1 cellular context compared by ENCODE assay signal in the genomic region with DNA sequence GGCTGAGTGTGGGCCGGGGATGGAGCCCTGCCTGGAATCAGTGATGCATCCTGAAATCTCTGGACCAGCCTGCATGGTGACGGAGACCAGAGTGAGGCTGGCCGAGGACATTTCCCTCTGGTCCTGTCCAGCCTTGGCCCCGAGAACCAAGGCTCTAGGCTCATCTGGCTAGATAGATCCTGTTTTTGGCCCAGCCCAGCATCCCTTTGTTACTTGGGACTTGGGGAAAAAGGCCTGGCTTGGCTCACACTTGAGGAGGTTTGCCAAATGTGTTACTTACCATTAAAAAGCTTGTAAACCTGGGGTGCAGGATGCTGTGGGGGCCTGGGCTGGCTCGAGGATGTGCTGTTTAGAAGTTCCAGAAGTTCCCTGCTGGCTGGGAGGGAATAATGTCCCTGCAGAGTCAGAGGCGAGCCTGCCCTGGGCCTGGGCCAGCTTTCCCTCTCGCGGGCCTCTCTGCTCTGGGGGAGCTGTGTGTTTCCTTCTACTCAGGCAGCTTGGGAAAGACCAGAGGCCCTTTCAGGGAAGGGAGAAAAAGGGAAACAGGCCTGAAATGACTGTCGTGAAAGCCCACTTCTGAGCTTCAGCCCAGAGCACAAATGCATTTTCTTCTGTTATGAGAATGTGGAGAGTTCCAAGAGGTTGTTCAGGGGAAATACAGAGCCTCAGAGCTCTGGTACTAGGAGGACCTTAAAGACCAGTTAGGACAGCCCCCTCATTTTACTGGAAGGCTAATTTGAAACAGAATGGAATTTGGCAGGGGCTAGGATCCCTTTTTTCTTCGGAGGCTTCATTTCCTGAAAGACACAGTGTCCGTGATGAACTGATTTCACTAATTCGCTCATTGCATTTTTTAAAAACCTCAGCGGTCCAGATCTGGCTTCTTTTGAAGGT.
A peak's percentile ranks its signal among the peaks of the same experiment; 100 is the strongest.
TF ChIP-seq lines count a peak whose summit lies in the region.

No MANE protein-coding gene starts in this region.

TF ChIP-seq in K562, 482 proteins besides CTCF, POLR2A, EP300 and RAD21 (continued from another document and continues in another):
- 0 out of 4 replicates have a peak, but pooled peaks of 1 of the 2 experiments have one; percentile 45 for TF ChIP-seq ZNF639 (CRISPR knock-in tag; conservative IDR thresholded peaks at IDR 0.05 in 1 of 2, IDR thresholded peaks at IDR 0.05 in 1 of 2)
- TF ChIP-seq SP1 (CRISPR knock-in tag; IDR thresholded peaks at IDR 0.05) = no peak
- TF ChIP-seq, protein P1, sequence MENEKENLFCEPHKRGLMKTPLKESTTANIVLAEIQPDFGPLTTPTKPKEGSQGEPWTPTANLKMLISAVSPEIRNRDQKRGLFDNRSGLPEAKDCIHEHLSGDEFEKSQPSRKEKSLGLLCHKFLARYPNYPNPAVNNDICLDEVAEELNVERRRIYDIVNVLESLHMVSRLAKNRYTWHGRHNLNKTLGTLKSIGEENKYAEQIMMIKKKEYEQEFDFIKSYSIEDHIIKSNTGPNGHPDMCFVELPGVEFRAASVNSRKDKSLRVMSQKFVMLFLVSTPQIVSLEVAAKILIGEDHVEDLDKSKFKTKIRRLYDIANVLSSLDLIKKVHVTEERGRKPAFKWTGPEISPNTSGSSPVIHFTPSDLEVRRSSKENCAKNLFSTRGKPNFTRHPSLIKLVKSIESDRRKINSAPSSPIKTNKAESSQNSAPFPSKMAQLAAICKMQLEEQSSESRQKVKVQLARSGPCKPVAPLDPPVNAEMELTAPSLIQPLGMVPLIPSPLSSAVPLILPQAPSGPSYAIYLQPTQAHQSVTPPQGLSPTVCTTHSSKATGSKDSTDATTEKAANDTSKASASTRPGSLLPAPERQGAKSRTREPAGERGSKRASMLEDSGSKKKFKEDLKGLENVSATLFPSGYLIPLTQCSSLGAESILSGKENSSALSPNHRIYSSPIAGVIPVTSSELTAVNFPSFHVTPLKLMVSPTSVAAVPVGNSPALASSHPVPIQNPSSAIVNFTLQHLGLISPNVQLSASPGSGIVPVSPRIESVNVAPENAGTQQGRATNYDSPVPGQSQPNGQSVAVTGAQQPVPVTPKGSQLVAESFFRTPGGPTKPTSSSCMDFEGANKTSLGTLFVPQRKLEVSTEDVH (IDR thresholded peaks at IDR 0.05; ENCODE audit: low read depth, partially characterized antibody) = no peak
- TF ChIP-seq RBM34 (IDR thresholded peaks at IDR 0.05; ENCODE audit: borderline replicate concordance, insufficient read depth, low read length) = no peak
- TF ChIP-seq CBX1 (IDR thresholded peaks at IDR 0.05; ENCODE audit: low read depth) = no peak
- TF ChIP-seq ZNF764 (CRISPR knock-in tag; IDR thresholded peaks at IDR 0.05; ENCODE audit: low read depth) = no peak
- TF ChIP-seq DMBX1 (CRISPR knock-in tag; IDR thresholded peaks at IDR 0.05; ENCODE audit: borderline replicate concordance) = no peak
- TF ChIP-seq, protein P2, sequence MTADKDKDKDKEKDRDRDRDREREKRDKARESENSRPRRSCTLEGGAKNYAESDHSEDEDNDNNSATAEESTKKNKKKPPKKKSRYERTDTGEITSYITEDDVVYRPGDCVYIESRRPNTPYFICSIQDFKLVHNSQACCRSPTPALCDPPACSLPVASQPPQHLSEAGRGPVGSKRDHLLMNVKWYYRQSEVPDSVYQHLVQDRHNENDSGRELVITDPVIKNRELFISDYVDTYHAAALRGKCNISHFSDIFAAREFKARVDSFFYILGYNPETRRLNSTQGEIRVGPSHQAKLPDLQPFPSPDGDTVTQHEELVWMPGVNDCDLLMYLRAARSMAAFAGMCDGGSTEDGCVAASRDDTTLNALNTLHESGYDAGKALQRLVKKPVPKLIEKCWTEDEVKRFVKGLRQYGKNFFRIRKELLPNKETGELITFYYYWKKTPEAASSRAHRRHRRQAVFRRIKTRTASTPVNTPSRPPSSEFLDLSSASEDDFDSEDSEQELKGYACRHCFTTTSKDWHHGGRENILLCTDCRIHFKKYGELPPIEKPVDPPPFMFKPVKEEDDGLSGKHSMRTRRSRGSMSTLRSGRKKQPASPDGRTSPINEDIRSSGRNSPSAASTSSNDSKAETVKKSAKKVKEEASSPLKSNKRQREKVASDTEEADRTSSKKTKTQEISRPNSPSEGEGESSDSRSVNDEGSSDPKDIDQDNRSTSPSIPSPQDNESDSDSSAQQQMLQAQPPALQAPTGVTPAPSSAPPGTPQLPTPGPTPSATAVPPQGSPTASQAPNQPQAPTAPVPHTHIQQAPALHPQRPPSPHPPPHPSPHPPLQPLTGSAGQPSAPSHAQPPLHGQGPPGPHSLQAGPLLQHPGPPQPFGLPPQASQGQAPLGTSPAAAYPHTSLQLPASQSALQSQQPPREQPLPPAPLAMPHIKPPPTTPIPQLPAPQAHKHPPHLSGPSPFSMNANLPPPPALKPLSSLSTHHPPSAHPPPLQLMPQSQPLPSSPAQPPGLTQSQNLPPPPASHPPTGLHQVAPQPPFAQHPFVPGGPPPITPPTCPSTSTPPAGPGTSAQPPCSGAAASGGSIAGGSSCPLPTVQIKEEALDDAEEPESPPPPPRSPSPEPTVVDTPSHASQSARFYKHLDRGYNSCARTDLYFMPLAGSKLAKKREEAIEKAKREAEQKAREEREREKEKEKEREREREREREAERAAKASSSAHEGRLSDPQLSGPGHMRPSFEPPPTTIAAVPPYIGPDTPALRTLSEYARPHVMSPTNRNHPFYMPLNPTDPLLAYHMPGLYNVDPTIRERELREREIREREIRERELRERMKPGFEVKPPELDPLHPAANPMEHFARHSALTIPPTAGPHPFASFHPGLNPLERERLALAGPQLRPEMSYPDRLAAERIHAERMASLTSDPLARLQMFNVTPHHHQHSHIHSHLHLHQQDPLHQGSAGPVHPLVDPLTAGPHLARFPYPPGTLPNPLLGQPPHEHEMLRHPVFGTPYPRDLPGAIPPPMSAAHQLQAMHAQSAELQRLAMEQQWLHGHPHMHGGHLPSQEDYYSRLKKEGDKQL (CRISPR knock-in tag; IDR thresholded peaks at IDR 0.05; ENCODE audit: borderline replicate concordance) = no peak
- TF ChIP-seq ZNF584 (CRISPR knock-in tag; IDR thresholded peaks at IDR 0.05; ENCODE audit: low read depth) = no peak
- TF ChIP-seq SP2 (IDR thresholded peaks at IDR 0.05; ENCODE audit: extremely low read depth, low read depth, low read length, poor library complexity, severe bottlenecking) = no peak
- no peak for TF ChIP-seq TRIM24 (IDR thresholded peaks at IDR 0.05)
- no peak for TF ChIP-seq ZNF551 (CRISPR knock-in tag; IDR thresholded peaks at IDR 0.05)
- no peak for TF ChIP-seq CBX2 (IDR thresholded peaks at IDR 0.05; ENCODE audit: insufficient read depth, low read length, poor library complexity, severe bottlenecking)
- no peak for TF ChIP-seq CCAR2 (IDR thresholded peaks at IDR 0.05; ENCODE audit: low read depth, low read length)
- no peak for TF ChIP-seq MTA1 (IDR thresholded peaks at IDR 0.05; ENCODE audit: borderline replicate concordance)
- TF ChIP-seq NFATC3 (IDR thresholded peaks at IDR 0.05) = no peak
- TF ChIP-seq, protein P3, sequence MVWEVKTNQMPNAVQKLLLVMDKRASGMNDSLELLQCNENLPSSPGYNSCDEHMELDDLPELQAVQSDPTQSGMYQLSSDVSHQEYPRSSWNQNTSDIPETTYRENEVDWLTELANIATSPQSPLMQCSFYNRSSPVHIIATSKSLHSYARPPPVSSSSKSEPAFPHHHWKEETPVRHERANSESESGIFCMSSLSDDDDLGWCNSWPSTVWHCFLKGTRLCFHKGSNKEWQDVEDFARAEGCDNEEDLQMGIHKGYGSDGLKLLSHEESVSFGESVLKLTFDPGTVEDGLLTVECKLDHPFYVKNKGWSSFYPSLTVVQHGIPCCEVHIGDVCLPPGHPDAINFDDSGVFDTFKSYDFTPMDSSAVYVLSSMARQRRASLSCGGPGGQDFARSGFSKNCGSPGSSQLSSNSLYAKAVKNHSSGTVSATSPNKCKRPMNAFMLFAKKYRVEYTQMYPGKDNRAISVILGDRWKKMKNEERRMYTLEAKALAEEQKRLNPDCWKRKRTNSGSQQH (CRISPR knock-in tag; IDR thresholded peaks at IDR 0.05) = no peak
- TF ChIP-seq NELFE (IDR thresholded peaks at IDR 0.05; ENCODE audit: insufficient read depth, insufficient read length) = no peak
- TF ChIP-seq COPS2 (conservative IDR thresholded peaks at IDR 0.05) = no peak
- no peak for TF ChIP-seq ZBTB17 (CRISPR knock-in tag; IDR thresholded peaks at IDR 0.05)
- TF ChIP-seq, protein P4, sequence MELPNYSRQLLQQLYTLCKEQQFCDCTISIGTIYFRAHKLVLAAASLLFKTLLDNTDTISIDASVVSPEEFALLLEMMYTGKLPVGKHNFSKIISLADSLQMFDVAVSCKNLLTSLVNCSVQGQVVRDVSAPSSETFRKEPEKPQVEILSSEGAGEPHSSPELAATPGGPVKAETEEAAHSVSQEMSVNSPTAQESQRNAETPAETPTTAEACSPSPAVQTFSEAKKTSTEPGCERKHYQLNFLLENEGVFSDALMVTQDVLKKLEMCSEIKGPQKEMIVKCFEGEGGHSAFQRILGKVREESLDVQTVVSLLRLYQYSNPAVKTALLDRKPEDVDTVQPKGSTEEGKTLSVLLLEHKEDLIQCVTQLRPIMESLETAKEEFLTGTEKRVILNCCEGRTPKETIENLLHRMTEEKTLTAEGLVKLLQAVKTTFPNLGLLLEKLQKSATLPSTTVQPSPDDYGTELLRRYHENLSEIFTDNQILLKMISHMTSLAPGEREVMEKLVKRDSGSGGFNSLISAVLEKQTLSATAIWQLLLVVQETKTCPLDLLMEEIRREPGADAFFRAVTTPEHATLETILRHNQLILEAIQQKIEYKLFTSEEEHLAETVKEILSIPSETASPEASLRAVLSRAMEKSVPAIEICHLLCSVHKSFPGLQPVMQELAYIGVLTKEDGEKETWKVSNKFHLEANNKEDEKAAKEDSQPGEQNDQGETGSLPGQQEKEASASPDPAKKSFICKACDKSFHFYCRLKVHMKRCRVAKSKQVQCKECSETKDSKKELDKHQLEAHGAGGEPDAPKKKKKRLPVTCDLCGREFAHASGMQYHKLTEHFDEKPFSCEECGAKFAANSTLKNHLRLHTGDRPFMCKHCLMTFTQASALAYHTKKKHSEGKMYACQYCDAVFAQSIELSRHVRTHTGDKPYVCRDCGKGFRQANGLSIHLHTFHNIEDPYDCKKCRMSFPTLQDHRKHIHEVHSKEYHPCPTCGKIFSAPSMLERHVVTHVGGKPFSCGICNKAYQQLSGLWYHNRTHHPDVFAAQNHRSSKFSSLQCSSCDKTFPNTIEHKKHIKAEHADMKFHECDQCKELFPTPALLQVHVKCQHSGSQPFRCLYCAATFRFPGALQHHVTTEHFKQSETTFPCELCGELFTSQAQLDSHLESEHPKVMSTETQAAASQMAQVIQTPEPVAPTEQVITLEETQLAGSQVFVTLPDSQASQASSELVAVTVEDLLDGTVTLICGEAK (IDR thresholded peaks at IDR 0.05) = peak; percentile 34; the same call in 1 of the 2 replicates
- TF ChIP-seq, protein P4 (CRISPR knock-in tag; IDR thresholded peaks at IDR 0.05) = no peak
- no peak for TF ChIP-seq SIN3A (IDR thresholded peaks at IDR 0.05; ENCODE audit: borderline replicate concordance in 2 of 2, control insufficient read depth in 1 of 2, low read depth in 2 of 2, low read length in 2 of 2)
- TF ChIP-seq ZNF316 (IDR thresholded peaks at IDR 0.05) = no peak
- TF ChIP-seq NCOA1 (IDR thresholded peaks at IDR 0.05; ENCODE audit: low read depth) = no peak
- TF ChIP-seq PPARD (CRISPR knock-in tag; IDR thresholded peaks at IDR 0.05) = no peak
- TF ChIP-seq ZNF696 (CRISPR knock-in tag; conservative IDR thresholded peaks at IDR 0.05) = no peak
- no peak for TF ChIP-seq ZNF583 (CRISPR knock-in tag; IDR thresholded peaks at IDR 0.05)
- TF ChIP-seq ZNF239 (CRISPR knock-in tag; IDR thresholded peaks at IDR 0.05) = no peak
- TF ChIP-seq RBBP5 (IDR thresholded peaks at IDR 0.05; ENCODE audit: borderline replicate concordance, insufficient read depth, low read length, poor library complexity, severe bottlenecking) = peak; percentile 78
- TF ChIP-seq NCOR1 (IDR thresholded peaks at IDR 0.05) = no peak
- no peak for TF ChIP-seq SAFB2 (IDR thresholded peaks at IDR 0.05; ENCODE audit: borderline replicate concordance, low read depth, low read length, severe bottlenecking)
- TF ChIP-seq ELF4 (CRISPR knock-in tag; IDR thresholded peaks at IDR 0.05) = no peak
- TF ChIP-seq ZFP1 (CRISPR knock-in tag; IDR thresholded peaks at IDR 0.05) = no peak
- 0 out of 2 replicates have a peak, but pooled peaks have one; percentile 20 for TF ChIP-seq GTF2A2 (tag; IDR thresholded peaks at IDR 0.05)
